ENCODE assay signal across 23 cellular contexts in the genomic region with DNA sequence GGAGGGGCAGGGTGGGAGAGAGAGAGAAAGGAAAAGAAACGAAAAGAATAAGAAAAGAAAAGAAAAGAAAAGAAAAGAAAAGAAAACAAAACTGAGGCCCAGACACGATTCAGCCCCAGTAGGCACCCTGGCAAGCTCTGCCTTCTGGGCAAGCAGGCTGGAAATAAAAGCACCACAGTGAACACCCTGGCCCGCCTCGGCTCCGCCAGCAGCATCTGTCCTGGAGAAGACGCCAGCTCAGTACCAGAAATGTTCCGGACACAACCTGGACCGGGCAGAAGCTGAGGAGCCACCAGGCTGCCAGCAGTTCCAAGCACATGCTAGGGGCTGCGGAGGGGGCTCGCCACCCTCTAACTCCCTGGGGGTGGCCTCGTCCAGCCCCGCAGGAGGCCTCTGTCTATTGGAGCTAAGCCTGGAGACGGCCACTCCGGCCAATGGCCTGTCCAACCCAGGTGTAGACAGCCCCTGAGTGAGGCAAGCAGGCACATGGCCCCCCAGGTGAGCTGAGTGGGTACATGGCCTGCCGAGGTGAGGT.
"Had no signal": no experiment of that assay in that cellular context is flagged by ENCODE, and none has a peak within 500 bp of the region (broad histone marks: within the 10 kb centered on the region; RNA-seq: fewer than 3 reads in every experiment).

No MANE protein-coding gene starts in this region.

- H3K9me3 ChIP-seq: breast epithelium, esophagus squamous epithelium, left ventricle myocardium inferior, tibial nerve had no signal

- DNase-seq: activated CD4-positive, alpha-beta memory T cell treated with anti-CD3 and anti-CD28 coated beads for 36 hours; activated CD4-positive, alpha-beta T cell treated with anti-CD3 and anti-CD28 coated beads, Interleukin-2, amount 10 ng/mL, durations not matched to agents 24 days and 14 days; activated CD4-positive, CD25-positive, alpha-beta regulatory T cell treated with anti-CD3 and anti-CD28 coated beads, Interleukin-2, amount 50 U/mL, for 72 hours; activated CD8-positive, alpha-beta memory T cell treated with anti-CD3 and anti-CD28 coated beads, Interleukin-2, amount 50 U/mL, for 4 hours; activated gamma-delta T cell; activated naive CD4-positive, alpha-beta T cell treated with anti-CD3 and anti-CD28 coated beads, Interleukin-2, amount 50 U/mL, for 16 hours; activated T-cell treated with anti-CD3 and anti-CD28 coated beads, Interleukin-2, amount 50 U/mL, for 1 hour; amniotic stem cell; central memory CD4-positive, alpha-beta T cell; dermis blood vessel endothelial cell; effector CD4-positive, alpha-beta T cell; esophagus squamous epithelium; foreskin melanocyte; islet precursor cell; left ventricle myocardium inferior; naive B cell; right cardiac atrium; stimulated activated CD4-positive, alpha-beta T cell treated with anti-CD3 and anti-CD28 coated beads, Interleukin-15, amount 100 ng/mL, for 24 hours; stimulated activated CD4-positive, alpha-beta T cell treated with anti-CD3 and anti-CD28 coated beads, Interleukin-2, amount 100 ng/mL, for 24 hours; stimulated activated naive B cell treated with anti-CD40 and anti-IgM and Interleukin-4, amounts not matched to agents 10 μg/mL and 1 μg/mL and 100 μg/mL, for 72 hours had no signal

- FAIRE-seq: urothelium cell line had no signal

- H3K27ac ChIP-seq: breast epithelium, esophagus squamous epithelium, left ventricle myocardium inferior, tibial nerve had no signal

- H3K4me3 ChIP-seq: breast epithelium, esophagus squamous epithelium, left ventricle myocardium inferior, tibial nerve had no signal

- H3K4me3 Mint-ChIP-seq: activated CD4-positive, alpha-beta memory T cell treated with anti-CD3 and anti-CD28 coated beads for 36 hours; activated CD4-positive, alpha-beta T cell treated with anti-CD3 and anti-CD28 coated beads, Interleukin-2, amount 10 ng/mL, durations not matched to agents 24 days and 14 days; naive B cell; stimulated activated naive B cell treated with anti-CD40 and anti-IgM and Interleukin-4, amounts not matched to agents 10 μg/mL and 1 μg/mL and 100 μg/mL, for 72 hours had no signal

- H3K27ac Mint-ChIP-seq: activated CD4-positive, alpha-beta memory T cell treated with anti-CD3 and anti-CD28 coated beads for 36 hours; activated CD4-positive, alpha-beta T cell treated with anti-CD3 and anti-CD28 coated beads, Interleukin-2, amount 10 ng/mL, durations not matched to agents 24 days and 14 days; stimulated activated naive B cell treated with anti-CD40 and anti-IgM and Interleukin-4, amounts not matched to agents 10 μg/mL and 1 μg/mL and 100 μg/mL, for 72 hours had no signal

- H3K36me3 ChIP-seq: breast epithelium, esophagus squamous epithelium, left ventricle myocardium inferior, tibial nerve had no signal

- H3K27me3 ChIP-seq: breast epithelium, tibial nerve had no signal

- H3K9me3 Mint-ChIP-seq: activated CD4-positive, alpha-beta memory T cell treated with anti-CD3 and anti-CD28 coated beads for 36 hours; activated CD4-positive, alpha-beta T cell treated with anti-CD3 and anti-CD28 coated beads, Interleukin-2, amount 10 ng/mL, durations not matched to agents 24 days and 14 days; naive B cell; stimulated activated naive B cell treated with anti-CD40 and anti-IgM and Interleukin-4, amounts not matched to agents 10 μg/mL and 1 μg/mL and 100 μg/mL, for 72 hours had no signal

- H3K36me3 Mint-ChIP-seq: activated CD4-positive, alpha-beta memory T cell treated with anti-CD3 and anti-CD28 coated beads for 36 hours; naive B cell; stimulated activated naive B cell treated with anti-CD40 and anti-IgM and Interleukin-4, amounts not matched to agents 10 μg/mL and 1 μg/mL and 100 μg/mL, for 72 hours had no signal

- H3K4me1 Mint-ChIP-seq: activated CD4-positive, alpha-beta T cell treated with anti-CD3 and anti-CD28 coated beads, Interleukin-2, amount 10 ng/mL, durations not matched to agents 24 days and 14 days had no signal

- ATAC-seq: stimulated activated naive B cell treated with anti-CD40 and anti-IgM and Interleukin-4, amounts not matched to agents 10 μg/mL and 1 μg/mL and 100 μg/mL, for 72 hours had no signal

- H3K4me1 ChIP-seq: breast epithelium had no signal
